Comparison of ENCODE assay signal across 8 cellular contexts in the genomic region with DNA sequence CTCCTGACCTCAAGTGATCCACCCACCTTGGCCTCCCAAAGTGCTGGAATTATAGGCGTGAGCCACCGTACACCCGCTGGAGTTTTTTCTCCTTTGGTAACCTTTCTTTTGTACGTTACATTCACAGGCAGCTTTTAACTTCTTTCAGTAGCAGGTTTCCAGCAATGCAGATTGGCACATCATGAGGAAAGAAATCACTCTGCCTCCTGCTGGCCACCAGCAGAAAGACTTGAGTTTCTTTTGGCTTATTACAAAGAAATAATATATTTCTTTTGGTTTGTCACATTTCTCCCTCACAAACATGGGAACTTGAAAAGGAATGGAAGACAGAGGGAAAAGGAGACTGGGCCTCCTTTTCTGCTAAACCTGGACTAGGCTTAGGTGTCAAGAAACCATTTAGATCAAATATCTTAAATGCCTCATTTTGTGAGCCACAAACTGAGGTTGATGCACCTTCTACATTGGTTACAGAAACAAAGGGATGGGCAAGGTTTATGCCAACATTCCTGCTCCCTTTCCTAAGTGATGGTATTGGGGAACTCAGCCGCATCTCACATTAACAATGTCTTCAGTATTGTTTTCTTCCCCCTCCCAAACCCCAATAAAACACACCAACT. TPM values are rescaled to one million over a fixed set of nuclear protein-coding genes. Genes with fewer than 3 reads are reported as not detected.
DNase-seq lines count a peak whose midpoint lies in the region; ATAC-seq and TF ChIP-seq lines count a peak whose summit lies in the region.

No MANE protein-coding gene starts in this region.

- peak; percentile 55 for DNase-seq in GM10248 (ENCODE audit: extremely low spot score)
- DNase-seq in Peyer's patch, result peak in 2 of 3 donors; percentile 67 to 86
- peak; percentile 62 for DNase-seq in activated naive CD4-positive, alpha-beta T cell treated with anti-CD3 and anti-CD28 coated beads, Interleukin-2, amount 50 U/mL, for 16 hours
- peak in 31 of 42 donors; percentile 8 to 77 (median 45) for DNase-seq in head of caudate nucleus
- peak; percentile 31 for DNase-seq in skeletal muscle cell (ENCODE audit: low read depth)
- no peak for DNase-seq in NCI-H187 treated with DMSO at 0.1 percent for 48 hours (lab: John Stamatoyannopoulos, UW)

- POLR2A ChIA-PET in GM10248 (lab: Yijun Ruan, JAX), result interaction anchor here (0.6 to 4.1 kb wide), 2 partner anchors 42 to 58 kb away, joined by 3 to 23 read pairs; partner anchors contain the start of gene MCL1

- TF ChIP-seq CTCF in 22Rv1 (IDR thresholded peaks at IDR 0.05), result peak; percentile 89
- TF ChIP-seq CTCF in GM10248 (IDR thresholded peaks at IDR 0.05; ENCODE audit: control extremely low read depth, extremely low read depth, low read depth, missing control alignments), result peak; percentile 65
- TF ChIP-seq CTCF in Peyer's patch (IDR thresholded peaks at IDR 0.05), result peak; percentile 61 to 98 (median 88)

- H3K4me3 ChIP-seq in Peyer's patch (no peak overlapping the region), skeletal muscle cell (ENCODE audit: low read depth, low read length) (no peak overlapping the region)

- intact Hi-C loops in head of caudate nucleus (cut with DNase I), result no loop called here

- CTCF ChIA-PET in GM10248 (lab: Yijun Ruan, JAX), result interaction anchor here (0.8 to 15.3 kb wide), 8 partner anchors 12 to 375 kb away, joined by 3 to 151 read pairs (median 6); partner anchors contain the start of gene MCL1

- H3K27ac ChIP-seq in 22Rv1, result peak overlapping the region; percentile 5
- H3K27ac ChIP-seq in Peyer's patch, result peak overlapping the region; percentile 4 to 65 (median 56)

- ATAC-seq in HG02870 (IDR thresholded peaks at IDR 0.05; ENCODE audit: unreplicated experiment), result no peak

- peaks cover 0 to 37% (median 7%) of the 10 kb centered on the region in 4 donors for H3K4me1 ChIP-seq in Peyer's patch

- no peaks in the 10 kb centered on the region for H3K9me3 ChIP-seq in Peyer's patch

- TF ChIP-seq POLR2A in Peyer's patch (IDR thresholded peaks at IDR 0.05), result no peak

- peaks cover 0 to 69% (median 2%) of the 10 kb centered on the region in 3 donors for H3K36me3 ChIP-seq in Peyer's patch

- H3K27me3 ChIP-seq in Peyer's patch, result no peaks in the 10 kb centered on the region

RNA-seq across cellular contexts. Expression of gene ENSA, which starts 7.8 kb away (rescaled TPM):
- 100 to 1,000 TPM; 173 to 231 (median 206) TPM for total RNA-seq in Peyer's patch

RNA-seq across cellular contexts. Expression of gene MCL1, which starts 42.2 kb away (rescaled TPM):
- total RNA-seq in Peyer's patch, result 100 to 1,000 TPM; 102 to 154 (median 140) TPM
